In genomic region chr3:72461787-72462186, GRCh38 we compare ENCODE assay signal across 19 cellular contexts. TPM values are rescaled to one million over a fixed set of nuclear protein-coding genes. Genes with fewer than 3 reads are reported as not detected.
DNase-seq lines count a peak whose midpoint lies in the region; ATAC-seq, FAIRE-seq and TF ChIP-seq lines count a peak whose summit lies in the region.
"Had no signal": no experiment of that assay in that cellular context is flagged by ENCODE, and none has a peak within 500 bp of the region (broad histone marks: within the 10 kb centered on the region; RNA-seq: fewer than 3 reads in every experiment).

No MANE protein-coding gene starts in this region.

- TF ChIP-seq CTCF in K562 (IDR thresholded peaks at IDR 0.05 in 2 of 3, conservative IDR thresholded peaks at IDR 0.05 in 1 of 3; ENCODE audit: insufficient read depth in 2 of 3, low read depth in 1 of 3, low read length in 3 of 3) (no peak), liver (IDR thresholded peaks at IDR 0.05; ENCODE audit: low read depth, low read length, missing input control) (no peak)

- no peaks in the 10 kb centered on the region for H4K20me1 ChIP-seq in K562 (replicated peaks; ENCODE audit: control insufficient read depth, insufficient read depth, low read length)
- H4K20me1 ChIP-seq: BLaER1 treated with 17β-estradiol and CSF1 and Interleukin-3, amounts not matched to agents 10 nM and 100 nM had no signal

- CTCF ChIA-PET in K562 (lab: Yijun Ruan, JAX; ENCODE audit: low intra/inter-chr PET ratio): no interaction called here

- H3K4me1 ChIP-seq in K562 (replicated peaks in 1 of 2; ENCODE audit: control insufficient read depth in 2 of 2, insufficient read depth in 2 of 2, low read length in 2 of 2) (peaks cover 4 to 27% of the 10 kb centered on the region in 2 experiments; a peak in 4 of 5 replicates), liver (ENCODE audit: control insufficient read depth in 4 of 4, insufficient read depth in 4 of 4, low read length in 3 of 4) (peaks cover 7 to 25% (median 18%) of the 10 kb centered on the region in 4 donors)

- in situ Hi-C loops in K562 (cut with MboI): no loop called here

- DNase-seq in K562 (ENCODE audit: extremely low read depth in 1 of 4, low spot score in 3 of 4): no peak
- DNase-seq in left cardiac atrium: peak; percentile 64
- DNase-seq in sciatic nerve (ENCODE audit: low spot score): peak; percentile 70
- DNase-seq in A172 (ENCODE audit: low spot score): no peak
- DNase-seq: CD8-positive, alpha-beta T cell; DMS53; GOT3; NCI-H1417; NCI-H187; NCI-H2227 treated with DMSO at 0.1 percent for 48 hours had no signal

- TF ChIP-seq EP300 in K562 (IDR thresholded peaks at IDR 0.05; ENCODE audit: low read length): no peak

- POLR2A ChIA-PET in K562 (lab: Yijun Ruan, JAX): interaction anchor here (0.9 to 1.9 kb wide), 4 partner anchors 9 to 17 kb away, joined by 3 to 4 read pairs (median 4); no protein-coding TSS in a partner anchor

- no peaks in the 10 kb centered on the region for H3K9me1 ChIP-seq in K562 (ENCODE audit: control insufficient read depth, insufficient read depth, low read length)

- no peak for FAIRE-seq in K562 (lab: Jason Lieb, UNC)
- FAIRE-seq: GM12891, GM19239 had no signal

- H2AFZ ChIP-seq in K562 (ENCODE audit: low read depth, low read length): peak overlapping the region; percentile 58; the same call in 1 of the 2 replicates

- WGBS in K562 (ENCODE audit: insufficient coverage, low coverage, missing lambda C conversion rate): 60% methylated on average over 1 of the region's 4 CpGs
- 13% methylated on average over 4 of the region's 4 CpGs for WGBS in liver

- no TSS peak for BruUV-seq in K562 (replicated peaks; lab: Mats Ljungman, UMichigan)

- H3K9me3 ChIP-seq in K562 (replicated peaks; ENCODE audit: control insufficient read depth, insufficient read depth, low read depth, low read length) (no peaks in the 10 kb centered on the region), liver (ENCODE audit: control insufficient read depth in 4 of 4, low read length in 3 of 4) (no peaks in the 10 kb centered on the region)
- H3K9me3 ChIP-seq: BLaER1 treated with 17β-estradiol and CSF1 and Interleukin-3, amounts not matched to agents 10 nM and 100 nM had no signal

- H3K36me3 ChIP-seq in K562 (ENCODE audit: control insufficient read depth, insufficient read depth, low read length): no peaks in the 10 kb centered on the region
- no peaks in the 10 kb centered on the region for H3K36me3 ChIP-seq in liver (ENCODE audit: control insufficient read depth in 4 of 4, insufficient read depth in 3 of 4, low read depth in 1 of 4, low read length in 3 of 4)
- H3K36me3 ChIP-seq: BLaER1 treated with 17β-estradiol and CSF1 and Interleukin-3, amounts not matched to agents 10 nM and 100 nM had no signal

- H3K4me3 ChIP-seq in K562 (no peak overlapping the region), liver (ENCODE audit: low read depth in 1 of 3, low read length in 3 of 3) (no peak overlapping the region)
- H3K4me3 ChIP-seq: BLaER1 treated with 17β-estradiol and CSF1 and Interleukin-3, amounts not matched to agents 10 nM and 100 nM had no signal

- no peak overlapping the region for H3K4me2 ChIP-seq in K562 (ENCODE audit: insufficient read depth, low read length)
- H3K4me2 ChIP-seq: BLaER1 treated with 17β-estradiol and CSF1 and Interleukin-3, amounts not matched to agents 10 nM and 100 nM; KMS-11 had no signal

- peak overlapping the region; percentile 50; the same call in 2 of the 3 replicates for H3K27ac ChIP-seq in K562 (ENCODE audit: extremely low read depth, low read depth, low read length)
- peak overlapping the region; percentile 65 to 68 for H3K27ac ChIP-seq in liver (ENCODE audit: low read depth in 1 of 2, low read length in 2 of 2)
- H3K27ac ChIP-seq: BLaER1 treated with 17β-estradiol and CSF1 and Interleukin-3, amounts not matched to agents 10 nM and 100 nM; KMS-11 had no signal

- no peak for TF ChIP-seq POLR2A in K562 (conservative IDR thresholded peaks at IDR 0.05)

- H3K79me2 ChIP-seq in K562 (ENCODE audit: control insufficient read depth, insufficient read depth, low read length): no peaks in the 10 kb centered on the region

- no peak for TF ChIP-seq RAD21 in K562 (CRISPR knock-in tag; conservative IDR thresholded peaks at IDR 0.05 in 1 of 2, IDR thresholded peaks at IDR 0.05 in 1 of 2)
- TF ChIP-seq RAD21 in liver (IDR thresholded peaks at IDR 0.05): peak; percentile 47 to 66

- H3K9ac ChIP-seq in K562 (ENCODE audit: insufficient read depth in 1 of 2, low read depth in 2 of 2, low read length in 2 of 2) (no peak overlapping the region), liver (ENCODE audit: low read depth in 1 of 2, low read length in 2 of 2) (no peak overlapping the region)
- H3K9ac ChIP-seq: BLaER1 treated with 17β-estradiol and CSF1 and Interleukin-3, amounts not matched to agents 10 nM and 100 nM; KMS-11 had no signal

- no peak for ATAC-seq in K562
- ATAC-seq in left cardiac atrium: peak; percentile 71 to 85
- peak; percentile 84 for ATAC-seq in sciatic nerve
- ATAC-seq in activated CD4-positive, CD25-positive, alpha-beta regulatory T cell treated with anti-CD3 and anti-CD28 coated beads, Interleukin-2, amount 50 U/mL, for 24 hours: no peak
- no peak for ATAC-seq in GM21576 (IDR thresholded peaks at IDR 0.05; ENCODE audit: unreplicated experiment)
- no peak for ATAC-seq in GM21381 (IDR thresholded peaks at IDR 0.05; ENCODE audit: unreplicated experiment)
- ATAC-seq: CD8-positive, alpha-beta T cell; Panc1 had no signal

- H3K27me3 ChIP-seq in K562 (ENCODE audit: control insufficient read depth in 2 of 2, insufficient read depth in 2 of 2, low read length in 2 of 2): no peaks in the 10 kb centered on the region; a peak in 1 of 5 replicates
- H3K27me3 ChIP-seq in liver (ENCODE audit: control insufficient read depth in 4 of 4, insufficient read depth in 4 of 4, low read length in 3 of 4): no peaks in the 10 kb centered on the region
- H3K27me3 ChIP-seq: BLaER1 treated with 17β-estradiol and CSF1 and Interleukin-3, amounts not matched to agents 10 nM and 100 nM had no signal

- intact Hi-C loops in K562 (cut with micrococcal nuclease) (no loop called here), left cardiac atrium (cut with DNase I) (no loop called here), sciatic nerve (cut with DNase I) (no loop called here)

TF ChIP-seq in liver, 16 proteins besides CTCF, POLR2A, EP300 and RAD21 (continues in another document):
- TF ChIP-seq RXRA (IDR thresholded peaks at IDR 0.05): peak; percentile 92 to 93
- no peak for TF ChIP-seq GABPA (IDR thresholded peaks at IDR 0.05 in 1 of 2, conservative IDR thresholded peaks at IDR 0.05 in 1 of 2)
- TF ChIP-seq FOXA1 (IDR thresholded peaks at IDR 0.05): no peak
- no peak for TF ChIP-seq FOXA2 (IDR thresholded peaks at IDR 0.05)
- TF ChIP-seq ATF3 (IDR thresholded peaks at IDR 0.05): no peak
- peak; percentile 35 for TF ChIP-seq YY1 (IDR thresholded peaks at IDR 0.05)
- peak; percentile 82 for TF ChIP-seq HNF4G (IDR thresholded peaks at IDR 0.05)
- TF ChIP-seq ZBTB33 (IDR thresholded peaks at IDR 0.05): no peak
- TF ChIP-seq JUND (IDR thresholded peaks at IDR 0.05): peak in 1 of 2 donors; percentile 70
- peak; percentile 61 for TF ChIP-seq MAX (IDR thresholded peaks at IDR 0.05)
- TF ChIP-seq HNF4A (conservative IDR thresholded peaks at IDR 0.05): peak; percentile 89 to 95
- TF ChIP-seq SP1 (IDR thresholded peaks at IDR 0.05): peak; percentile 70

RNA-seq across cellular contexts. Expression of gene RYBP, which starts 15.4 kb away (rescaled TPM):
- 4.0 and 11.2 TPM in 2 replicates for total RNA-seq in K562 (2011; cell fraction: chromatin; rRNA removed; ENCODE audit: low replicate concordance)
- total RNA-seq in K562 (2011; cell fraction: nucleolus; rRNA removed): 2.7 and 3.4 TPM in 2 replicates
- 7.3 and 13.5 TPM in 2 replicates for total RNA-seq in K562 (2011; cell fraction: nucleoplasm; rRNA removed)
- 4.9 and 6.6 TPM in 2 replicates for total RNA-seq in K562 (2014; rRNA removed)
- 13.4 and 13.8 TPM in 2 replicates for total RNA-seq in K562 (2014; rRNA removed; fragmentation: Illumina TruSeq; extraction: Trizol)
- 13.2 and 14.8 TPM in 2 replicates for total RNA-seq in K562 (2015; rRNA removed; fragmentation: Illumina TruSeq; extraction: Trizol)
- total RNA-seq in K562 (2021): 12.6 and 13.5 TPM in 2 replicates
- polyA plus RNA-seq in K562 (2011; rRNA removed): 6.0 and 9.6 TPM in 2 replicates
- polyA plus RNA-seq in K562 (2011; cell fraction: cytosol; rRNA removed): 1.9 and 3.6 TPM in 2 replicates
- 4.8 and 5.3 TPM in 2 replicates for polyA plus RNA-seq in K562 (2011; cell fraction: nucleus; rRNA removed)
- polyA plus RNA-seq in K562 (2012): 11.9 and 12.6 TPM in 2 replicates
- polyA plus RNA-seq in K562 (2014; fragmentation: Illumina TruSeq; extraction: Trizol): 14.7 and 16.6 TPM in 2 replicates
- 1 to 10 TPM; 4.8 to 4.9 TPM for polyA plus RNA-seq in K562 (2014; fragmentation: Nextera tagmentation; extraction: Ambion mirVana)
- polyA plus RNA-seq in K562 (2014; rRNA removed): 9.0 and 9.1 TPM in 2 replicates
- polyA minus RNA-seq in K562 (2011; rRNA and poly(A)+ RNA removed): 9.1 and 10.5 TPM in 2 replicates
- polyA minus RNA-seq in K562 (2011; cell fraction: cytosol; rRNA and poly(A)+ RNA removed): 3.8 and 5.9 TPM in 2 replicates
- polyA minus RNA-seq in K562 (2011; cell fraction: nucleus; rRNA and poly(A)+ RNA removed): 4.4 and 7.7 TPM in 2 replicates
- total RNA-seq in left cardiac atrium: 10 to 100 TPM in 1 of 2 donors, 1 to 10 TPM in 1; 8.7 to 10.3 TPM
- total RNA-seq in liver: 10 to 100 TPM in 1 of 2 donors, 1 to 10 TPM in 1; 6.4 to 14.8 TPM
- 1 to 10 TPM; 3.1 to 3.3 TPM for polyA plus RNA-seq in liver
- 21.5 TPM for total RNA-seq in sciatic nerve
- total RNA-seq in A172 (2014; rRNA removed; shearing (Covaris generic)): 3.9 and 5.0 TPM in 2 replicates

Comparison
In these comparisons a context has a peak if more than half of its experiments do, and no peak if none do; other contexts are left out.
1. ATAC-seq: peak in left cardiac atrium (2 of 2) and sciatic nerve (single experiment); none in K562 (single experiment), activated CD4-positive, CD25-positive, alpha-beta regulatory T cell treated with anti-CD3 and anti-CD28 coated beads, Interleukin-2, amount 50 U/mL, for 24 hours (0 of 2), GM21576 (single experiment) and GM21381 (single experiment).
2. DNase-seq: peak in left cardiac atrium (single experiment) and sciatic nerve (single experiment); none in K562 (0 of 4) and A172 (single experiment).